Comparison of ENCODE assay signal across 20 cellular contexts in genomic region chr3:148881286-148881685, GRCh38. TPM values are rescaled to one million over a fixed set of nuclear protein-coding genes. Genes with fewer than 3 reads are reported as not detected.
A peak's percentile ranks its signal among the peaks of the same experiment; 100 is the strongest.
DNase-seq lines count a peak whose midpoint lies in the region; ATAC-seq and TF ChIP-seq lines count a peak whose summit lies in the region.
"Had no signal": no experiment of that assay in that cellular context is flagged by ENCODE, and none has a peak within 500 bp of the region (broad histone marks: within the 10 kb centered on the region; RNA-seq: fewer than 3 reads in every experiment).

No MANE protein-coding gene starts in this region.

- peaks cover 18% of the 10 kb centered on the region for H3K27me3 Mint-ChIP-seq in activated CD8-positive, alpha-beta memory T cell treated with anti-CD3 and anti-CD28 coated beads, Interleukin-2, amount 10 ng/mL, durations not matched to agents 7 days and 5 days

- ATAC-seq in activated CD8-positive, alpha-beta memory T cell treated with anti-CD3 and anti-CD28 coated beads, Interleukin-2, amount 10 ng/mL, durations not matched to agents 7 days and 5 days = no peak
- no peak for ATAC-seq in foreskin keratinocyte

- no peaks in the 10 kb centered on the region for H3K4me1 ChIP-seq in foreskin keratinocyte
- H3K4me1 ChIP-seq: SJCRH30 had no signal

- DNase-seq in AG08395 (ENCODE audit: low spot score) (peak; percentile 9), HS-27A (ENCODE audit: low read depth) (peak; percentile 60), dermis blood vessel endothelial cell (peak; percentile 20), iris pigment epithelial cell (ENCODE audit: low read depth) (peak; percentile 68), SK-N-DZ (ENCODE audit: low spot score) (no peak), NCI-H2171 (lab: John Stamatoyannopoulos, UW) (no peak), foreskin keratinocyte (no peak)
- no peak for DNase-seq in activated CD8-positive, alpha-beta memory T cell treated with anti-CD3 and anti-CD28 coated beads, Interleukin-2, amount 10 ng/mL, durations not matched to agents 7 days and 5 days
- DNase-seq: NCI-H1436, NCI-H2029, NCI-H510A, NCI-H774 had no signal

- no peak overlapping the region for H3K27ac Mint-ChIP-seq in activated CD8-positive, alpha-beta memory T cell treated with anti-CD3 and anti-CD28 coated beads, Interleukin-2, amount 10 ng/mL, durations not matched to agents 7 days and 5 days
- H3K27ac Mint-ChIP-seq: CD14-positive monocyte, H9 had no signal

- CTCF ChIA-PET in activated CD8-positive, alpha-beta memory T cell treated with anti-CD3 and anti-CD28 coated beads, Interleukin-2, amount 10 ng/mL, durations not matched to agents 7 days and 5 days (lab: Charles Lee) = interaction anchor here (1.2 kb wide), 1 partner anchor 20 kb away, joined by 3 read pairs; no protein-coding TSS in a partner anchor

- no peaks in the 10 kb centered on the region for H3K36me3 Mint-ChIP-seq in activated CD8-positive, alpha-beta memory T cell treated with anti-CD3 and anti-CD28 coated beads, Interleukin-2, amount 10 ng/mL, durations not matched to agents 7 days and 5 days
- H3K36me3 Mint-ChIP-seq: CD14-positive monocyte had no signal

- no peak for TF ChIP-seq CTCF in foreskin keratinocyte (conservative IDR thresholded peaks at IDR 0.05)

- H3K27me3 ChIP-seq in foreskin keratinocyte = peaks cover 3% of the 10 kb centered on the region
- H3K27me3 ChIP-seq: SJCRH30 had no signal

- H3K4me3 Mint-ChIP-seq in activated CD8-positive, alpha-beta memory T cell treated with anti-CD3 and anti-CD28 coated beads, Interleukin-2, amount 10 ng/mL, durations not matched to agents 7 days and 5 days = no peak overlapping the region
- H3K4me3 Mint-ChIP-seq: CD14-positive monocyte, H9 had no signal

- H3K4me1 Mint-ChIP-seq in activated CD8-positive, alpha-beta memory T cell treated with anti-CD3 and anti-CD28 coated beads, Interleukin-2, amount 10 ng/mL, durations not matched to agents 7 days and 5 days = no peaks in the 10 kb centered on the region
- H3K4me1 Mint-ChIP-seq: CD14-positive monocyte, H9 had no signal

- H3K9me3 Mint-ChIP-seq in activated CD8-positive, alpha-beta memory T cell treated with anti-CD3 and anti-CD28 coated beads, Interleukin-2, amount 10 ng/mL, durations not matched to agents 7 days and 5 days (ENCODE audit: low read depth) = no peaks in the 10 kb centered on the region
- H3K9me3 Mint-ChIP-seq: CD14-positive monocyte, H9 had no signal

- no peak overlapping the region for H3K27ac ChIP-seq in foreskin keratinocyte
- H3K27ac ChIP-seq: HL-60, RWPE1, SJCRH30 had no signal

RNA-seq across cellular contexts. Expression of gene CPA3, which starts 16.2 kb away (rescaled TPM):
- total RNA-seq in dermis blood vessel endothelial cell = 0.68 TPM in 1 of 2 replicates, not detected in the other
- polyA plus RNA-seq in SK-N-DZ (2014; cell fraction: cytosol; rRNA removed) = 0.82 TPM in 1 of 2 replicates, not detected in the other
- not detected in 2 replicates for polyA plus RNA-seq in SK-N-DZ (2014; cell fraction: nucleus; rRNA removed)
- not detected for total RNA-seq in activated CD8-positive, alpha-beta memory T cell treated with anti-CD3 and anti-CD28 coated beads, Interleukin-2, amount 10 ng/mL, durations not matched to agents 7 days and 5 days
- total RNA-seq in foreskin keratinocyte = not detected in 2 replicates
- polyA plus RNA-seq in foreskin keratinocyte = not detected in 2 replicates
- total RNA-seq: A172, H9, K562, PC-3, SJCRH30 had no signal
- polyA plus RNA-seq: CD14-positive monocyte, K562 had no signal

RNA-seq across cellular contexts. Expression of gene CPB1, which starts 53.7 kb away (rescaled TPM):
- not detected in 2 replicates for total RNA-seq in dermis blood vessel endothelial cell
- polyA plus RNA-seq in SK-N-DZ (2014; cell fraction: cytosol; rRNA removed) = not detected in 2 replicates
- not detected in 2 replicates for polyA plus RNA-seq in SK-N-DZ (2014; cell fraction: nucleus; rRNA removed)
- not detected for total RNA-seq in activated CD8-positive, alpha-beta memory T cell treated with anti-CD3 and anti-CD28 coated beads, Interleukin-2, amount 10 ng/mL, durations not matched to agents 7 days and 5 days
- not detected in 2 replicates for total RNA-seq in foreskin keratinocyte
- polyA plus RNA-seq in foreskin keratinocyte = not detected in 2 replicates
- total RNA-seq: A172, H9, PC-3, SJCRH30 had no signal
- polyA plus RNA-seq: CD14-positive monocyte, K562 had no signal

Comparison
In these comparisons a context has a peak if more than half of its experiments do, and no peak if none do; other contexts are left out.
1. DNase-seq: peak in AG08395 (single experiment), HS-27A (single experiment), dermis blood vessel endothelial cell (single experiment) and iris pigment epithelial cell (single experiment); none in SK-N-DZ (single experiment), NCI-H2171 (single experiment), activated CD8-positive, alpha-beta memory T cell treated with anti-CD3 and anti-CD28 coated beads, Interleukin-2, amount 10 ng/mL, durations not matched to agents 7 days and 5 days (single experiment) and foreskin keratinocyte (0 of 2).